Comparison of ENCODE assay signal across 11 cellular contexts in the genomic region with DNA sequence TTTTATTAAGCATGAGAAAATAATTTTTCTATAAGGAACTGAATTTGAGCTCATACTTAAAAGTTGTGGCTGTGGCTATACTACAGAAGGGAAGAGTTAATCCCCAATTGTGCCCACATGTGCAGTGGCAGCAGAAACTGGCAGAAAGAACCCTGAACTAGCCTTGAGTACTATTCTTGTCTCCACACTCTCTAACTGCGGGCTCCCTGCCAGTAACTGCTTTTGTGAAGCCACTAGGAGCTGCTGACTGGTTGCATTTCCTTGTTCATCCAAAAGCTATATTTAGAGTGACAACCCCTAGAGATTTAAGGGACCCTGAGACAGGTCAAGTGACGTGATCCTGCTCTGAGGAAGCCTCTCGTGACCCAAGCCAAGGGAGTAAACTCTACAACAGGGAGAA.
A peak's percentile ranks its signal among the peaks of the same experiment; 100 is the strongest.
DNase-seq lines count a peak whose midpoint lies in the region; ATAC-seq, FAIRE-seq and TF ChIP-seq lines count a peak whose summit lies in the region.
"Had no signal": no experiment of that assay in that cellular context is flagged by ENCODE, and none has a peak within 500 bp of the region (broad histone marks: within the 10 kb centered on the region; RNA-seq: fewer than 3 reads in every experiment).

No MANE protein-coding gene starts in this region.

- no peak overlapping the region for H3K4me3 ChIP-seq in heart right ventricle
- H3K4me3 ChIP-seq: coronary artery, tibial nerve had no signal

- H3K27ac ChIP-seq in heart right ventricle: peak overlapping the region in 9 of 10 donors; percentile 31 to 70 (median 59)
- H3K27ac ChIP-seq: coronary artery, tibial nerve had no signal

- ATAC-seq in heart right ventricle: peak; percentile 91 to 98 (median 94)
- ATAC-seq in HG02938 (IDR thresholded peaks at IDR 0.05; ENCODE audit: unreplicated experiment): no peak
- no peak for ATAC-seq in omental fat pad (ENCODE audit: low FRiP score)

- 11% methylated on average over 3 of the region's 3 CpGs for WGBS in heart right ventricle, 2 donors

- peaks cover 0 to 6% (median 0%) of the 10 kb centered on the region in 11 donors for H3K9me3 ChIP-seq in heart right ventricle
- H3K9me3 ChIP-seq: tibial nerve had no signal

- H3K4me1 ChIP-seq in heart right ventricle: peaks cover 0 to 57% (median 36%) of the 10 kb centered on the region in 9 donors

- TF ChIP-seq CTCF in heart right ventricle (IDR thresholded peaks at IDR 0.05) (peak in 5 of 9 donors; percentile 7 to 50 (median 41)), omental fat pad (IDR thresholded peaks at IDR 0.05) (no peak)

- H3K36me3 ChIP-seq in heart right ventricle: no peaks in the 10 kb centered on the region
- H3K36me3 ChIP-seq: tibial nerve had no signal

- H3K27me3 ChIP-seq in heart right ventricle: no peaks in the 10 kb centered on the region
- H3K27me3 ChIP-seq: tibial nerve had no signal

- DNase-seq in Ammon's horn (ENCODE audit: low spot score): peak; percentile 81
- DNase-seq in RPMI7951 (ENCODE audit: low read depth): peak; percentile 21
- DNase-seq in heart right ventricle: peak; percentile 75 to 93
- peak; percentile 30 to 91 (median 70) for DNase-seq in posterior cingulate gyrus
- DNase-seq in NCI-H1048 (lab: John Stamatoyannopoulos, UW): no peak
- no peak for DNase-seq in omental fat pad (ENCODE audit: low spot score)
- no peak for DNase-seq in H54 (ENCODE audit: insufficient read length, low spot score)
- DNase-seq: NCI-H526 treated with DMSO at 0.1 percent for 48 hours had no signal

- TF ChIP-seq POLR2A in H54 (IDR thresholded peaks at IDR 0.05; ENCODE audit: low read depth, low read length): no peak

- intact Hi-C loops in heart right ventricle (cut with DNase I): no loop called here
- intact Hi-C loops in posterior cingulate gyrus (cut with DNase I): no loop called here

- FAIRE-seq in H54 (lab: Jason Lieb, UNC): no peak

Comparison
In these comparisons a context has a peak if more than half of its experiments do, and no peak if none do; other contexts are left out.
1. DNase-seq: peak in Ammon's horn (single experiment), RPMI7951 (single experiment), heart right ventricle (2 of 2) and posterior cingulate gyrus (10 of 10); none in NCI-H1048 (single experiment), omental fat pad (single experiment) and H54 (single experiment).
2. ATAC-seq: peak in heart right ventricle (8 of 8); none in HG02938 (single experiment) and omental fat pad (single experiment).
3. CTCF ChIP-seq: peak in heart right ventricle (5 of 9); none in omental fat pad (0 of 3).